ENCODE assay signal across 1 cellular context in the genomic region with DNA sequence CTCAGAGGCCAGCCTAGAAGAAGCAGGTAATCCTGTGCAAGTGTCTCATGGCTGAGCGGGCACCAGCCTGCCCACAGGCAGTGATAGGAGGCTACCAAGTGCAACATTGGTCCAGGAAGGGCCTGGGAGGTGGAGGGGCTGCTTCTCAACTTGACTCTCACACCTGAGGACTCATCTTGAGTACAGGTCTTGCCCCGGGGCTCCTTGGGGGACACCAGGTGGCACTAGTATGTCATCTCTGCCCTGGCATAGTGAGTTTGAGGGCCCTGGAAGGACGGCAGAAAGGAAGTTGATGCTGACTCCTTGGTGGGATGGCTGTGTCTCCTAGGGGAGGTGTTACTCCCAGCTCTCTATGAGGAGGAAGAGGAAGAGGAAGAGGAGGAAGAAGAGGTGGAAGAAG.
TF ChIP-seq lines count a peak whose summit lies in the region.

No MANE protein-coding gene starts in this region.

TF ChIP-seq in SK-N-SH, 30 proteins besides CTCF, POLR2A, EP300 and RAD21 (continued from another document):
- TF ChIP-seq, protein P1, sequence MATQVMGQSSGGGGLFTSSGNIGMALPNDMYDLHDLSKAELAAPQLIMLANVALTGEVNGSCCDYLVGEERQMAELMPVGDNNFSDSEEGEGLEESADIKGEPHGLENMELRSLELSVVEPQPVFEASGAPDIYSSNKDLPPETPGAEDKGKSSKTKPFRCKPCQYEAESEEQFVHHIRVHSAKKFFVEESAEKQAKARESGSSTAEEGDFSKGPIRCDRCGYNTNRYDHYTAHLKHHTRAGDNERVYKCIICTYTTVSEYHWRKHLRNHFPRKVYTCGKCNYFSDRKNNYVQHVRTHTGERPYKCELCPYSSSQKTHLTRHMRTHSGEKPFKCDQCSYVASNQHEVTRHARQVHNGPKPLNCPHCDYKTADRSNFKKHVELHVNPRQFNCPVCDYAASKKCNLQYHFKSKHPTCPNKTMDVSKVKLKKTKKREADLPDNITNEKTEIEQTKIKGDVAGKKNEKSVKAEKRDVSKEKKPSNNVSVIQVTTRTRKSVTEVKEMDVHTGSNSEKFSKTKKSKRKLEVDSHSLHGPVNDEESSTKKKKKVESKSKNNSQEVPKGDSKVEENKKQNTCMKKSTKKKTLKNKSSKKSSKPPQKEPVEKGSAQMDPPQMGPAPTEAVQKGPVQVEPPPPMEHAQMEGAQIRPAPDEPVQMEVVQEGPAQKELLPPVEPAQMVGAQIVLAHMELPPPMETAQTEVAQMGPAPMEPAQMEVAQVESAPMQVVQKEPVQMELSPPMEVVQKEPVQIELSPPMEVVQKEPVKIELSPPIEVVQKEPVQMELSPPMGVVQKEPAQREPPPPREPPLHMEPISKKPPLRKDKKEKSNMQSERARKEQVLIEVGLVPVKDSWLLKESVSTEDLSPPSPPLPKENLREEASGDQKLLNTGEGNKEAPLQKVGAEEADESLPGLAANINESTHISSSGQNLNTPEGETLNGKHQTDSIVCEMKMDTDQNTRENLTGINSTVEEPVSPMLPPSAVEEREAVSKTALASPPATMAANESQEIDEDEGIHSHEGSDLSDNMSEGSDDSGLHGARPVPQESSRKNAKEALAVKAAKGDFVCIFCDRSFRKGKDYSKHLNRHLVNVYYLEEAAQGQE (IDR thresholded peaks at IDR 0.05; ENCODE audit: low read depth, low read length), result no peak
- no peak for TF ChIP-seq NRF1 (IDR thresholded peaks at IDR 0.05; ENCODE audit: low read depth, low read length)
- TF ChIP-seq FOSL2 (IDR thresholded peaks at IDR 0.05; ENCODE audit: borderline replicate concordance, low read depth), result no peak
- TF ChIP-seq EZH2phosphoT487 (IDR thresholded peaks at IDR 0.05; ENCODE audit: borderline replicate concordance, low read depth), result no peak
